In the genomic region with DNA sequence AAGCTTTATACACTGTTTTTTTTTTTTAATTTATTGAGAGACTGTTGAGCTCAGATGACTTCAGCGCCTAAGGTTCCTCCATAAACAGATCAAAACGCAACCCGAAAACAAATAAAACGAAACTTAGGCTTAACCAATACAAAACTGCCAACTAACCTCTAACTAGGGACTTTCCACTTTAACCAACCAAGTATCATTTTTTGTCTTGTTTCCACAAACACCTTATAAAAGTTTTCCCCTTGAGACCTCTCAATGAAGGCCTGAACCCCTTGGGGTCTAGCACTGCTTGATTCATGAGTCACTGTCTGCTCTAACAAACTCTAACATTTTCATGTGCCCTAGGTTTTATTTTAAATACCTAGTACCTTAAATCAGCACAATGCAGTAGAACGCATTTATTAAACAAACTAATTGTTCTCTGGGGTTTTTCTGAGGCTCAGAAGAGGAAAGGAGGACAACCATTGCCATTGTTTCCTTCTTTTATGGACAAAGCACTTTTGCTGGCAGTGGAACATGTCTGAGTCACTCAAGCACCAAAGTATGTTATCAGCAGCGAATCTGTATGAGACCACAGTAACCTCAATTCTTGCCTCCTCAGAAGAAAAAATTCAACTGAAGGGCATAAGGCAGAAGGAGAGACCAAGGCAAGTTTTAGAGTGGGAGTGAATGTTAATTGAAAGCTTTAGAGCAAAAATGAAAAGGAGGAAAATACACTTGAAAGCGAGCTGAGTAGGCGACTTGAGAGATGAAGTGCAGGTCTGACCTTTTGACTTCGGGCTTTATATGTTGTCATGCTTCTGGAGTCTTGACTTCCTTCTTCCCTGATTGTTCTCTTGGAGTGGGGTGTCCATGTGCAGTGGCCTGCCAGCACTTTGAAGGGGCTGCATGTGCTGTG, we compare ENCODE assay signal across 14 cellular contexts.
DNase-seq lines count a peak whose midpoint lies in the region; ATAC-seq and TF ChIP-seq lines count a peak whose summit lies in the region.
"Had no signal": no experiment of that assay in that cellular context is flagged by ENCODE, and none has a peak within 500 bp of the region (broad histone marks: within the 10 kb centered on the region; RNA-seq: fewer than 3 reads in every experiment).

No MANE protein-coding gene starts in this region.

- DNase-seq in GM13977 (ENCODE audit: low spot score) (peak; percentile 7), NB4 (ENCODE audit: low read depth) (peak; percentile 12), activated gamma-delta T cell treated with Interleukin-2 at 50 U/mL for 16 hours (no peak), osteocyte (ENCODE audit: extremely low spot score, unreplicated experiment) (no peak), NCI-H2081 (lab: John Stamatoyannopoulos, UW) (no peak)
- DNase-seq in stimulated activated CD8-positive, alpha-beta memory T cell treated with anti-CD3 and anti-CD28 coated beads, Interleukin-4, amount 100 ng/mL, for 48 hours: no peak
- DNase-seq: activated effector memory CD4-positive, alpha-beta T cell treated with anti-CD3 and anti-CD28 coated beads, Interleukin-2, amount 50 U/mL, for 16 hours; foreskin fibroblast; left ventricle myocardium inferior; MV-4-11; PC-9; upper lobe of left lung had no signal

- H3K27ac Mint-ChIP-seq in osteocyte (ENCODE audit: unreplicated experiment): no peak overlapping the region

- H3K4me3 ChIP-seq in NB4 (ENCODE audit: low read depth, low read length): no peak overlapping the region
- H3K4me3 ChIP-seq: left ventricle myocardium inferior, PC-9, upper lobe of left lung had no signal

- in situ Hi-C loops in GM13977 (cut with MboI; ENCODE audit: low pct_unique_long_range_greater_than_20kb, low sequenced_read_pairs, unreplicated experiment): no loop called here

- no peak overlapping the region for H3K4me3 Mint-ChIP-seq in osteocyte (ENCODE audit: unreplicated experiment)

- TF ChIP-seq POLR2A in NB4 (IDR thresholded peaks at IDR 0.05; ENCODE audit: extremely low read depth, insufficient read length): no peak

- ATAC-seq in GM21367 (IDR thresholded peaks at IDR 0.05; ENCODE audit: unreplicated experiment) (peak; percentile 59), HG02981 (IDR thresholded peaks at IDR 0.05; ENCODE audit: unreplicated experiment) (peak; percentile 74)

- no peaks in the 10 kb centered on the region for H3K27me3 Mint-ChIP-seq in osteocyte (ENCODE audit: unreplicated experiment)

- H3K9me3 Mint-ChIP-seq in osteocyte (ENCODE audit: unreplicated experiment): peaks cover 31% of the 10 kb centered on the region

- TF ChIP-seq CTCF in GM13977 (IDR thresholded peaks at IDR 0.05; ENCODE audit: extremely low read depth, insufficient read depth, missing control alignments) (no peak), NB4 (IDR thresholded peaks at IDR 0.05; ENCODE audit: low read depth, low read length) (no peak), osteocyte (IDR thresholded peaks at IDR 0.05) (no peak)

- no peaks in the 10 kb centered on the region for H3K36me3 Mint-ChIP-seq in osteocyte (ENCODE audit: unreplicated experiment)

- no peaks in the 10 kb centered on the region for H3K4me1 Mint-ChIP-seq in osteocyte (ENCODE audit: unreplicated experiment)

Comparison
In these comparisons a context has a peak if more than half of its experiments do, and no peak if none do; other contexts are left out.
1. DNase-seq: peak in GM13977 (single experiment) and NB4 (single experiment); none in activated gamma-delta T cell treated with Interleukin-2 at 50 U/mL for 16 hours (single experiment), stimulated activated CD8-positive, alpha-beta memory T cell treated with anti-CD3 and anti-CD28 coated beads, Interleukin-4, amount 100 ng/mL, for 48 hours (single experiment), osteocyte (single experiment) and NCI-H2081 (0 of 2).